20 cellular contexts compared by ENCODE assay signal in genomic region chr3:188659444-188660100, GRCh38.
"Had no signal": no experiment of that assay in that cellular context is flagged by ENCODE, and none has a peak within 500 bp of the region (broad histone marks: within the 10 kb centered on the region; RNA-seq: fewer than 3 reads in every experiment).

No MANE protein-coding gene starts in this region.

- H3K4me1 ChIP-seq: SJCRH30 had no signal

- H3K4me3 ChIP-seq: adrenal gland, SJCRH30 had no signal

- H3K9ac ChIP-seq: SK-N-SH had no signal

- DNase-seq: activated CD4-positive, alpha-beta memory T cell treated with anti-CD3 and anti-CD28 coated beads, Interleukin-2, amount 10 ng/mL, durations not matched to agents 7 days and 5 days; activated CD4-positive, alpha-beta T cell treated with anti-CD3 and anti-CD28 coated beads for 36 hours; activated CD4-positive, alpha-beta T cell treated with anti-CD3 and anti-CD28 coated beads, Interleukin-2, amount 50 U/mL, for 1 hour; activated gamma-delta T cell treated with Interleukin-2 at 50 U/mL for 16 hours; activated naive CD4-positive, alpha-beta T cell treated with anti-CD3 and anti-CD28 coated beads, Interleukin-2, amount 10 ng/mL, durations not matched to agents 7 days and 5 days; activated naive CD8-positive, alpha-beta T cell treated with anti-CD3 and anti-CD28 coated beads for 36 hours; activated T-cell treated with anti-CD3 and anti-CD28 coated beads, Interleukin-2, amount 50 U/mL, for 72 hours; adrenal gland; anterior cingulate cortex; MM.1S; NCI-H1105 treated with DMSO at 0.1 percent for 48 hours; NCI-H146; NCI-H187 treated with DMSO at 0.1 percent for 48 hours; NCI-H2081 treated with DMSO at 0.1 percent for 48 hours; NCI-H524; SJCRH30; SK-N-SH; T-helper 1 cell; WERI-Rb-1 had no signal

- H3K27me3 ChIP-seq: adrenal gland, SJCRH30 had no signal

- ATAC-seq: activated CD4-positive, alpha-beta T cell treated with anti-CD3 and anti-CD28 coated beads for 36 hours; activated T-cell treated with anti-CD3 and anti-CD28 coated beads, Interleukin-2, amount 50 U/mL, for 72 hours; Right ventricle myocardium inferior had no signal

- H3K9me3 ChIP-seq: adrenal gland, SJCRH30, SK-N-SH had no signal

- H3K27ac ChIP-seq: adrenal gland, SJCRH30, WERI-Rb-1 had no signal

- H3K36me3 ChIP-seq: adrenal gland, SJCRH30, WERI-Rb-1 had no signal
